Comparison of ENCODE assay signal across 5 cellular contexts in genomic region chr2:113320106-113320505, GRCh38. TPM values are rescaled to one million over a fixed set of nuclear protein-coding genes. Genes with fewer than 3 reads are reported as not detected.
DNase-seq lines count a peak whose midpoint lies in the region; ATAC-seq, FAIRE-seq and TF ChIP-seq lines count a peak whose summit lies in the region.
"Not testable (repeated sequence)": the region's sequence is repeated elsewhere in the genome, so short reads cannot be mapped to it uniquely, and the experiment has no call there.

No MANE protein-coding gene starts in this region.

- ATAC-seq in WTC11 (peak; percentile 52), HepG2 (peak; percentile 72)

- not testable (repeated sequence) for H3K36me3 ChIP-seq in endodermal cell (ENCODE audit: control insufficient read depth, insufficient read depth, low read length); HepG2 (replicated peaks in 1 of 2; ENCODE audit: control insufficient read depth in 1 of 2, insufficient read depth in 2 of 2, low read length in 2 of 2)

- intact Hi-C loops in HepG2 (cut with micrococcal nuclease; ENCODE audit: unreplicated experiment), result loop anchor here (2.0 kb wide), 1 partner anchor 71 kb away; no protein-coding TSS in a partner anchor

- not testable (repeated sequence) for H3K4ac ChIP-seq in H9 (ENCODE audit: low read depth, low read length)

- H3K4me2 ChIP-seq in H9 (ENCODE audit: insufficient read depth, insufficient read length, low read length); HepG2 (ENCODE audit: low read depth, low read length): not testable (repeated sequence)

- not testable (repeated sequence) for H2AK5ac ChIP-seq in H9 (ENCODE audit: insufficient read length, low read length)

- H2BK20ac ChIP-seq in H9 (ENCODE audit: low read depth, low read length, poor library complexity, severe bottlenecking), result not testable (repeated sequence)

- H3K56ac ChIP-seq in H9 (ENCODE audit: insufficient read length, low read depth, low read length), result not testable (repeated sequence)

- not testable (repeated sequence) for H4K5ac ChIP-seq in H9 (ENCODE audit: insufficient read length, low read depth, low read length)

- H3K79me1 ChIP-seq in H9 (ENCODE audit: insufficient read depth, low read depth, low read length, poor library complexity, severe bottlenecking), result not testable (repeated sequence)

- not testable (repeated sequence) for H3K4me1 ChIP-seq in H9 (ENCODE audit: insufficient read depth, low read length); endodermal cell (ENCODE audit: control insufficient read depth, insufficient read depth, low read length)
- peaks cover 12% of the 10 kb centered on the region for H3K4me1 ChIP-seq in HepG2 (ENCODE audit: insufficient read depth, low read length)

- H2BK12ac ChIP-seq in H9 (ENCODE audit: insufficient read length, low read depth, low read length), result not testable (repeated sequence)

- TF ChIP-seq EP300 in HepG2 (IDR thresholded peaks at IDR 0.05; ENCODE audit: low read depth in 2 of 2, low read length in 2 of 2); HepG2 (CRISPR knock-in tag; IDR thresholded peaks at IDR 0.05; ENCODE audit: borderline replicate concordance): not testable (repeated sequence)

- H3K27ac ChIP-seq in H9 (ENCODE audit: insufficient read length, low read depth, low read length); endodermal cell (ENCODE audit: low read depth, low read length); HepG2 (ENCODE audit: extremely low read length, insufficient read depth, low read length): not testable (repeated sequence)

- not testable (repeated sequence) for H2BK5ac ChIP-seq in H9 (ENCODE audit: insufficient read length, low read length)

- CTCF ChIA-PET in WTC11 (lab: Charles Lee) (interaction anchor here (0.6 to 1.3 kb wide), 3 partner anchors 37 to 116 kb away, joined by 3 to 10 read pairs (median 4); no protein-coding TSS in a partner anchor), HepG2 (lab: Yijun Ruan, JAX; ENCODE audit: low intra/inter-chr PET ratio, low total read pairs) (interaction anchor here (1.0 to 1.4 kb wide), 2 partner anchors 71 to 116 kb away, joined by 4 read pairs; no protein-coding TSS in a partner anchor)

- TF ChIP-seq CTCF in H9 (conservative IDR thresholded peaks at IDR 0.05), result peak; percentile 40
- TF ChIP-seq CTCF in WTC11 (IDR thresholded peaks at IDR 0.05), result not testable (repeated sequence)
- peak; percentile 51 for TF ChIP-seq CTCF in endodermal cell (conservative IDR thresholded peaks at IDR 0.05)
- peak; percentile 36 for TF ChIP-seq CTCF in HepG2 (CRISPR knock-in tag; IDR thresholded peaks at IDR 0.05)

- BruUV-seq in HepG2 (replicated peaks; lab: Mats Ljungman, UMichigan), result not testable (repeated sequence)

- DNase-seq in GM19239 (ENCODE audit: insufficient read length, low spot score); H9; WTC11 (ENCODE audit: low spot score); endodermal cell; HepG2 (ENCODE audit: low spot score): not testable (repeated sequence)

- H3K23ac ChIP-seq in H9 (ENCODE audit: insufficient read length, low read depth, low read length), result not testable (repeated sequence)

- TF ChIP-seq POLR2A in HepG2 (IDR thresholded peaks at IDR 0.05; ENCODE audit: insufficient read depth in 1 of 2, low read depth in 2 of 2, low read length in 2 of 2), result not testable (repeated sequence)

- H2BK120ac ChIP-seq in H9 (ENCODE audit: low read depth, low read length, poor library complexity, severe bottlenecking), result not testable (repeated sequence)

- H3K79me2 ChIP-seq in H9 (ENCODE audit: insufficient read depth, low read length); HepG2 (ENCODE audit: insufficient read depth, low read length): not testable (repeated sequence)

- in situ Hi-C loops in HepG2 (cut with HindIII; ENCODE audit: extremely low pct_ligation_motif_present, low pct_unique_long_range_greater_than_20kb), result not testable (repeated sequence)

- H4K8ac ChIP-seq in H9 (replicated peaks; ENCODE audit: insufficient read length, low read depth, low read length), result not testable (repeated sequence)

- not testable (repeated sequence) for H3K36me3 Mint-ChIP-seq in H9 (ENCODE audit: insufficient read depth in 1 of 3, low read depth in 3 of 3); WTC11; endodermal cell (ENCODE audit: low read depth)

- not testable (repeated sequence) for H3K27ac Mint-ChIP-seq in H9, WTC11, endodermal cell

- POLR2A ChIA-PET in WTC11 (lab: Charles Lee); HepG2 (lab: Yijun Ruan, JAX): not testable (repeated sequence)

- WGBS in H9 (ENCODE audit: extremely low coverage, insufficient read length, low lambda C conversion rate), result no CpG with 5 or more reads among the region's 7 CpGs
- 85 to 88% methylated on average over 6 to 7 of the region's 7 CpGs for WGBS in endodermal cell (ENCODE audit: insufficient coverage in 1 of 2, insufficient read length in 1 of 2), 2 experiments
- WGBS in HepG2 (ENCODE audit: low lambda C conversion rate), result 25% methylated on average over 7 of the region's 7 CpGs

- not testable (repeated sequence) for H3K27me3 ChIP-seq in H9 (ENCODE audit: insufficient read depth, low read length); HepG2 (ENCODE audit: control insufficient read depth in 1 of 2, insufficient read depth in 2 of 2, low read length in 2 of 2)
- H3K27me3 ChIP-seq in endodermal cell (ENCODE audit: control insufficient read depth, insufficient read depth, low read length, poor library complexity, severe bottlenecking), result peaks cover 81% of the 10 kb centered on the region

- not testable (repeated sequence) for TF ChIP-seq RAD21 in HepG2 (CRISPR knock-in tag; IDR thresholded peaks at IDR 0.05)

- peaks cover 61% of the 10 kb centered on the region for H3K27me3 Mint-ChIP-seq in H9 (ENCODE audit: low read depth)
- peaks cover 60% of the 10 kb centered on the region for H3K27me3 Mint-ChIP-seq in WTC11 (ENCODE audit: low read depth)
- peaks cover 62% of the 10 kb centered on the region for H3K27me3 Mint-ChIP-seq in endodermal cell (ENCODE audit: insufficient read depth)

- peaks cover 16 to 19% of the 10 kb centered on the region in 2 experiments for H3K4me1 Mint-ChIP-seq in H9
- H3K4me1 Mint-ChIP-seq in WTC11, result peaks cover 12% of the 10 kb centered on the region
- H3K4me1 Mint-ChIP-seq in endodermal cell, result peaks cover 19% of the 10 kb centered on the region

- not testable (repeated sequence) for H3K4me3 ChIP-seq in endodermal cell (ENCODE audit: low read length); HepG2 (replicated peaks in 1 of 3; ENCODE audit: insufficient read depth in 1 of 3, low read depth in 2 of 3, low read length in 3 of 3)

- peak; percentile 4 for FAIRE-seq in GM19239 (lab: Jason Lieb, UNC)
- FAIRE-seq in HepG2 (lab: Jason Lieb, UNC), result not testable (repeated sequence)

- not testable (repeated sequence) for H3T11ph ChIP-seq in H9 (ENCODE audit: low read length)

- H3K14ac ChIP-seq in H9 (ENCODE audit: insufficient read depth, low read length), result not testable (repeated sequence)

- not testable (repeated sequence) for H3K23me2 ChIP-seq in H9 (ENCODE audit: insufficient read length, low read depth, low read length, poor library complexity, severe bottlenecking)

- not testable (repeated sequence) for H3K9me3 ChIP-seq in H9 (ENCODE audit: control insufficient read depth, low read depth, low read length); endodermal cell (ENCODE audit: control insufficient read depth, low read length); HepG2 (ENCODE audit: low read length)

- not testable (repeated sequence) for H3K9me3 Mint-ChIP-seq in H9, WTC11, endodermal cell

- not testable (repeated sequence) for H3K18ac ChIP-seq in H9 (ENCODE audit: insufficient read length, low read depth, low read length)

- H3K4me3 Mint-ChIP-seq in H9, WTC11, endodermal cell: not testable (repeated sequence)

- not testable (repeated sequence) for H4K91ac ChIP-seq in H9 (ENCODE audit: insufficient read length, low read depth, low read length)

- not testable (repeated sequence) for H4K20me1 ChIP-seq in H9 (ENCODE audit: control insufficient read depth, insufficient read depth, insufficient read length); HepG2 (ENCODE audit: insufficient read depth, low read length)

- H2AFZ ChIP-seq in H9 (ENCODE audit: low read length); HepG2 (ENCODE audit: low read length): not testable (repeated sequence)

- H3K9ac ChIP-seq in H9 (ENCODE audit: extremely low read depth, insufficient read length, low read length); endodermal cell (ENCODE audit: extremely low read depth, low read length, poor library complexity, severe bottlenecking); HepG2 (ENCODE audit: insufficient read depth, low read depth, low read length): not testable (repeated sequence)

- not testable (repeated sequence) for H2BK15ac ChIP-seq in H9 (ENCODE audit: low read depth, low read length)

RNA-seq across cellular contexts. Expression of gene PAX8, which starts 41.4 kb away (rescaled TPM):
- total RNA-seq in H9 (2021) (not detected in 2 replicates), WTC11 (2021) (0.27 to 0.66 TPM (median 0.35 TPM) in 3 replicates), endodermal cell (under 1 TPM; 0.09 to 0.11 TPM), HepG2 (2016; rRNA removed; fragmentation: Illumina TruSeq; extraction: Trizol) (1.3 and 1.5 TPM in 2 replicates)
- 5.7 TPM for polyA plus RNA-seq in endodermal cell (2013, experiment 1 of 2)
- 6.3 TPM for polyA plus RNA-seq in endodermal cell (2013, experiment 2 of 2)
- total RNA-seq in HepG2 (2016; cell fraction: cytosol; rRNA removed; fragmentation: Illumina TruSeq; extraction: Trizol; ENCODE audit: low read depth), result 0.79 and 0.91 TPM in 2 replicates
- 1.4 and 1.5 TPM in 2 replicates for total RNA-seq in HepG2 (2016; cell fraction: insoluble cytoplasmic fraction; rRNA removed; fragmentation: Illumina TruSeq; extraction: Trizol)
- 1.9 and 2.0 TPM in 2 replicates for total RNA-seq in HepG2 (2016; cell fraction: membrane; rRNA removed; fragmentation: Illumina TruSeq; extraction: Trizol)
- total RNA-seq in HepG2 (2016; cell fraction: nucleus; rRNA removed; fragmentation: Illumina TruSeq; extraction: Trizol), result 0.88 and 0.90 TPM in 2 replicates
- 8.1 and 8.8 TPM in 2 replicates for polyA plus RNA-seq in HepG2 (2011; rRNA removed)
- 3.2 and 4.3 TPM in 2 replicates for polyA plus RNA-seq in HepG2 (2011; cell fraction: cytosol; rRNA removed)
- 2.5 and 2.8 TPM in 2 replicates for polyA plus RNA-seq in HepG2 (2011; cell fraction: nucleus; rRNA removed)
- polyA plus RNA-seq in HepG2 (2012), result 5.3 and 8.3 TPM in 2 replicates
- polyA plus RNA-seq in HepG2 (2016; cell fraction: cytosol; fragmentation: Illumina TruSeq; extraction: Trizol; ENCODE audit: low read depth), result 1.0 and 1.2 TPM in 2 replicates
- 3.8 and 4.0 TPM in 2 replicates for polyA plus RNA-seq in HepG2 (2016; cell fraction: insoluble cytoplasmic fraction; fragmentation: Illumina TruSeq; extraction: Trizol; ENCODE audit: low read depth)
- polyA plus RNA-seq in HepG2 (2016; cell fraction: membrane; fragmentation: Illumina TruSeq; extraction: Trizol; ENCODE audit: low read depth), result 2.8 TPM in 2 replicates
- polyA plus RNA-seq in HepG2 (2016; cell fraction: nucleus; fragmentation: Illumina TruSeq; extraction: Trizol; ENCODE audit: insufficient read depth, low read depth), result 2.5 and 3.1 TPM in 2 replicates
- 1.1 and 5.5 TPM in 2 replicates for polyA minus RNA-seq in HepG2 (2011; rRNA and poly(A)+ RNA removed; ENCODE audit: low replicate concordance)
- 2.4 and 3.0 TPM in 2 replicates for polyA minus RNA-seq in HepG2 (2011; cell fraction: cytosol; rRNA and poly(A)+ RNA removed)
- 3.7 and 3.9 TPM in 2 replicates for polyA minus RNA-seq in HepG2 (2011; cell fraction: nucleus; rRNA and poly(A)+ RNA removed)
